In the genomic region with DNA sequence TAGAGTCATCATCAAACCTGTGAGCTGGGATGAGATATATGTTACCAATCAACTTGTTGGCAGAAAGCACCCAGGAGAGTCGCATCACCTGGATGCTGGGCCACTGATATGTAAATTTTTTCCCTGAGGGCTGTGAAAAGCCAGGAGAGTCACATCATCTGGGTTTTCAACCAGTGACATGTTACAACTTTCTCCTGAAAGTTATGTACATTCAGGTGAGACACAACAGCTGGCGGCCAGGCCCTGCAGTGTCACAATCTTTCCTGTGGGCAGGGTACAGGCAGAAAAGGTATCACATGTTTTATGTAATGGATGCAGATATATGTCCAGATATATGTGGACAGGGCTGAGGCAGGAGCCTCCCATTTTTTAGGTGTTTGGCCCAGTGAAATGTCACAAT, we compare ENCODE assay signal across 17 cellular contexts. TPM values are rescaled to one million over a fixed set of nuclear protein-coding genes. Genes with fewer than 3 reads are reported as not detected.
A peak's percentile ranks its signal among the peaks of the same experiment; 100 is the strongest.
DNase-seq lines count a peak whose midpoint lies in the region; ATAC-seq and TF ChIP-seq lines count a peak whose summit lies in the region.
"Had no signal": no experiment of that assay in that cellular context is flagged by ENCODE, and none has a peak within 500 bp of the region (broad histone marks: within the 10 kb centered on the region; RNA-seq: fewer than 3 reads in every experiment).

No MANE protein-coding gene starts in this region.

- TF ChIP-seq CTCF in hepatocyte (IDR thresholded peaks at IDR 0.05; ENCODE audit: poor library complexity) (no peak), tibial artery (IDR thresholded peaks at IDR 0.05) (no peak)

- no peak for DNase-seq in activated CD4-positive, alpha-beta memory T cell treated with anti-CD3 and anti-CD28 coated beads for 36 hours
- no peak for DNase-seq in activated CD4-positive, alpha-beta memory T cell treated with anti-CD3 and anti-CD28 coated beads, Interleukin-2, amount 10 ng/mL, durations not matched to agents 7 days and 5 days
- DNase-seq in activated naive CD4-positive, alpha-beta T cell (lab: John Stamatoyannopoulos, UW), result no peak
- DNase-seq in hepatocyte (ENCODE audit: low spot score) (no peak), GF-D8 (lab: John Stamatoyannopoulos, UW) (no peak), tibial artery (no peak)
- DNase-seq in stimulated activated effector memory CD8-positive, alpha-beta T cell treated with anti-CD3 and anti-CD28 coated beads, Interleukin-12 subunit alpha, Interleukin-12 subunit beta, amount 100 ng/mL, for 72 hours (ENCODE audit: low spot score in 2 of 2), result no peak
- DNase-seq: 8988T; AML-193; Caco-2; CD8-positive, alpha-beta memory T cell; DND-41; GDM1; GOT3 had no signal

- POLR2A ChIA-PET in activated CD4-positive, alpha-beta memory T cell treated with anti-CD3 and anti-CD28 coated beads for 36 hours (lab: Charles Lee), result interaction anchor here (2.1 kb wide), 1 partner anchor 11 kb away, joined by 10 read pairs; no protein-coding TSS in a partner anchor
- POLR2A ChIA-PET in activated CD4-positive, alpha-beta memory T cell treated with anti-CD3 and anti-CD28 coated beads, Interleukin-2, amount 10 ng/mL, durations not matched to agents 7 days and 5 days (lab: Charles Lee), result interaction anchor here (1.2 kb wide), 1 partner anchor 11 kb away, joined by 3 read pairs; no protein-coding TSS in a partner anchor

- H4K20me1 ChIP-seq in hepatocyte (ENCODE audit: insufficient read depth, poor library complexity, severe bottlenecking), result no peaks in the 10 kb centered on the region

- H3K27me3 ChIP-seq in hepatocyte, result no peaks in the 10 kb centered on the region
- H3K27me3 ChIP-seq in tibial artery, result no peaks in the 10 kb centered on the region
- H3K27me3 ChIP-seq: BLaER1 had no signal

- H2AFZ ChIP-seq in hepatocyte, result no peak overlapping the region

- H3K27me3 Mint-ChIP-seq in activated CD4-positive, alpha-beta memory T cell treated with anti-CD3 and anti-CD28 coated beads for 36 hours, result no peaks in the 10 kb centered on the region
- H3K27me3 Mint-ChIP-seq in activated CD4-positive, alpha-beta memory T cell treated with anti-CD3 and anti-CD28 coated beads, Interleukin-2, amount 10 ng/mL, durations not matched to agents 7 days and 5 days, result no peaks in the 10 kb centered on the region
- H3K27me3 Mint-ChIP-seq in activated naive CD4-positive, alpha-beta T cell treated with anti-CD3 and anti-CD28 coated beads, Interleukin-2, amount 50 U/mL, for 24 hours, result no peaks in the 10 kb centered on the region
- H3K27me3 Mint-ChIP-seq: CD8-positive, alpha-beta memory T cell had no signal

- H3K27ac Mint-ChIP-seq in activated CD4-positive, alpha-beta memory T cell treated with anti-CD3 and anti-CD28 coated beads for 36 hours, result peak overlapping the region; percentile 53
- H3K27ac Mint-ChIP-seq in activated CD4-positive, alpha-beta memory T cell treated with anti-CD3 and anti-CD28 coated beads, Interleukin-2, amount 10 ng/mL, durations not matched to agents 7 days and 5 days, result no peak overlapping the region
- peak overlapping the region; percentile 43 for H3K27ac Mint-ChIP-seq in activated naive CD4-positive, alpha-beta T cell treated with anti-CD3 and anti-CD28 coated beads, Interleukin-2, amount 50 U/mL, for 24 hours
- peak overlapping the region; percentile 43 for H3K27ac Mint-ChIP-seq in stimulated activated effector memory CD8-positive, alpha-beta T cell treated with anti-CD3 and anti-CD28 coated beads, Interleukin-12 subunit alpha, Interleukin-12 subunit beta, amount 100 ng/mL, for 72 hours

- no peaks in the 10 kb centered on the region for H3K4me1 ChIP-seq in hepatocyte (ENCODE audit: insufficient read depth)
- no peaks in the 10 kb centered on the region for H3K4me1 ChIP-seq in tibial artery
- H3K4me1 ChIP-seq: BLaER1, Caco-2, HAP-1 had no signal

- no peaks in the 10 kb centered on the region for H3K9me2 ChIP-seq in hepatocyte (replicated peaks; ENCODE audit: insufficient read depth)

- H3K36me3 Mint-ChIP-seq in activated CD4-positive, alpha-beta memory T cell treated with anti-CD3 and anti-CD28 coated beads for 36 hours, result peaks cover 59% of the 10 kb centered on the region
- H3K36me3 Mint-ChIP-seq in activated CD4-positive, alpha-beta memory T cell treated with anti-CD3 and anti-CD28 coated beads, Interleukin-2, amount 10 ng/mL, durations not matched to agents 7 days and 5 days (ENCODE audit: low read depth), result peaks cover 76% of the 10 kb centered on the region
- H3K36me3 Mint-ChIP-seq in activated naive CD4-positive, alpha-beta T cell treated with anti-CD3 and anti-CD28 coated beads, Interleukin-2, amount 50 U/mL, for 24 hours, result peaks cover 17% of the 10 kb centered on the region
- H3K36me3 Mint-ChIP-seq in stimulated activated effector memory CD8-positive, alpha-beta T cell treated with anti-CD3 and anti-CD28 coated beads, Interleukin-12 subunit alpha, Interleukin-12 subunit beta, amount 100 ng/mL, for 72 hours, result peaks cover 54% of the 10 kb centered on the region

- H3K4me2 ChIP-seq in hepatocyte, result no peak overlapping the region
- H3K4me2 ChIP-seq: BLaER1 had no signal

- peaks cover 12% of the 10 kb centered on the region for H3K4me1 Mint-ChIP-seq in activated CD4-positive, alpha-beta memory T cell treated with anti-CD3 and anti-CD28 coated beads for 36 hours (ENCODE audit: low read depth)
- H3K4me1 Mint-ChIP-seq in activated CD4-positive, alpha-beta memory T cell treated with anti-CD3 and anti-CD28 coated beads, Interleukin-2, amount 10 ng/mL, durations not matched to agents 7 days and 5 days, result no peaks in the 10 kb centered on the region
- peaks cover 10% of the 10 kb centered on the region for H3K4me1 Mint-ChIP-seq in activated naive CD4-positive, alpha-beta T cell treated with anti-CD3 and anti-CD28 coated beads, Interleukin-2, amount 50 U/mL, for 24 hours
- H3K4me1 Mint-ChIP-seq in stimulated activated effector memory CD8-positive, alpha-beta T cell treated with anti-CD3 and anti-CD28 coated beads, Interleukin-12 subunit alpha, Interleukin-12 subunit beta, amount 100 ng/mL, for 72 hours, result peaks cover 8% of the 10 kb centered on the region

- H3K79me2 ChIP-seq in hepatocyte, result peaks cover 4% of the 10 kb centered on the region

- H3K4me3 Mint-ChIP-seq in activated CD4-positive, alpha-beta memory T cell treated with anti-CD3 and anti-CD28 coated beads for 36 hours, result no peak overlapping the region
- no peak overlapping the region for H3K4me3 Mint-ChIP-seq in activated CD4-positive, alpha-beta memory T cell treated with anti-CD3 and anti-CD28 coated beads, Interleukin-2, amount 10 ng/mL, durations not matched to agents 7 days and 5 days
- no peak overlapping the region for H3K4me3 Mint-ChIP-seq in activated naive CD4-positive, alpha-beta T cell treated with anti-CD3 and anti-CD28 coated beads, Interleukin-2, amount 50 U/mL, for 24 hours
- H3K4me3 Mint-ChIP-seq in stimulated activated effector memory CD8-positive, alpha-beta T cell treated with anti-CD3 and anti-CD28 coated beads, Interleukin-12 subunit alpha, Interleukin-12 subunit beta, amount 100 ng/mL, for 72 hours, result no peak overlapping the region
- H3K4me3 Mint-ChIP-seq: CD8-positive, alpha-beta memory T cell had no signal

- H3K36me3 ChIP-seq in hepatocyte (replicated peaks; ENCODE audit: insufficient read depth, low read depth) (no peaks in the 10 kb centered on the region), tibial artery (peaks cover 29 to 63% (median 45%) of the 10 kb centered on the region in 3 donors)

- H3K9me3 Mint-ChIP-seq in activated CD4-positive, alpha-beta memory T cell treated with anti-CD3 and anti-CD28 coated beads for 36 hours, result no peaks in the 10 kb centered on the region
- peaks cover 40% of the 10 kb centered on the region for H3K9me3 Mint-ChIP-seq in activated CD4-positive, alpha-beta memory T cell treated with anti-CD3 and anti-CD28 coated beads, Interleukin-2, amount 10 ng/mL, durations not matched to agents 7 days and 5 days
- H3K9me3 Mint-ChIP-seq in activated naive CD4-positive, alpha-beta T cell treated with anti-CD3 and anti-CD28 coated beads, Interleukin-2, amount 50 U/mL, for 24 hours, result no peaks in the 10 kb centered on the region
- H3K9me3 Mint-ChIP-seq in stimulated activated effector memory CD8-positive, alpha-beta T cell treated with anti-CD3 and anti-CD28 coated beads, Interleukin-12 subunit alpha, Interleukin-12 subunit beta, amount 100 ng/mL, for 72 hours, result no peaks in the 10 kb centered on the region
- H3K9me3 Mint-ChIP-seq: CD8-positive, alpha-beta memory T cell had no signal

- intact Hi-C loops in activated CD4-positive, alpha-beta memory T cell treated with anti-CD3 and anti-CD28 coated beads for 36 hours (cut with micrococcal nuclease), result no loop called here
- intact Hi-C loops in tibial artery (cut with DNase I; ENCODE audit: low total_unique reads), result no loop called here

- 47% methylated on average over 2 of the region's 2 CpGs for WGBS in hepatocyte (ENCODE audit: low lambda C conversion rate, missing lambda C conversion rate)

- H3K9me3 ChIP-seq in hepatocyte (ENCODE audit: low read depth), result no peaks in the 10 kb centered on the region
- no peaks in the 10 kb centered on the region for H3K9me3 ChIP-seq in tibial artery
- H3K9me3 ChIP-seq: BLaER1, Caco-2, HAP-1 had no signal

- CTCF ChIA-PET in activated CD4-positive, alpha-beta memory T cell treated with anti-CD3 and anti-CD28 coated beads for 36 hours (lab: Charles Lee), result no interaction called here
- CTCF ChIA-PET in activated CD4-positive, alpha-beta memory T cell treated with anti-CD3 and anti-CD28 coated beads, Interleukin-2, amount 10 ng/mL, durations not matched to agents 7 days and 5 days (lab: Charles Lee), result no interaction called here

- H3K27ac ChIP-seq in hepatocyte (peak overlapping the region; percentile 77), tibial artery (no peak overlapping the region)
- H3K27ac ChIP-seq: BLaER1 had no signal

- ATAC-seq in stimulated activated effector memory CD8-positive, alpha-beta T cell treated with anti-CD3 and anti-CD28 coated beads, Interleukin-12 subunit alpha, Interleukin-12 subunit beta, amount 100 ng/mL, for 72 hours, result no peak

- H3K4me3 ChIP-seq in hepatocyte (no peak overlapping the region), tibial artery (no peak overlapping the region)
- H3K4me3 ChIP-seq: BLaER1, HAP-1 had no signal

RNA-seq across cellular contexts. Expression of a gene that starts 13.2 kb away (rescaled TPM):
- 10 to 100 TPM; 13.6 to 14.5 TPM for total RNA-seq in activated CD4-positive, alpha-beta memory T cell treated with anti-CD3 and anti-CD28 coated beads for 36 hours
- 10 to 100 TPM; 10.5 to 10.9 TPM for total RNA-seq in activated CD4-positive, alpha-beta memory T cell treated with anti-CD3 and anti-CD28 coated beads, Interleukin-2, amount 10 ng/mL, durations not matched to agents 7 days and 5 days
- total RNA-seq in hepatocyte, result 6.5 and 11.2 TPM in 2 replicates
- 0.93 and 2.4 TPM in 2 replicates for polyA plus RNA-seq in hepatocyte
